8 cellular contexts compared by ENCODE assay signal in genomic region chrX:154516655-154517100, GRCh38. TPM values are rescaled to one million over a fixed set of nuclear protein-coding genes. Genes with fewer than 3 reads are reported as not detected.
DNase-seq lines count a peak whose midpoint lies in the region; ATAC-seq and TF ChIP-seq lines count a peak whose summit lies in the region.

No MANE protein-coding gene starts in this region.

- H3K36me3 ChIP-seq in A673 (ENCODE audit: insufficient read depth, low read length, poor library complexity, severe bottlenecking) = no peaks in the 10 kb centered on the region

- peak overlapping the region; percentile 81 for H3K27ac Mint-ChIP-seq in osteocyte (ENCODE audit: unreplicated experiment)

- H3K4me1 ChIP-seq in A673 (ENCODE audit: insufficient read depth, low read length, poor library complexity, severe bottlenecking) = no peaks in the 10 kb centered on the region

- DNase-seq in A673 (ENCODE audit: low spot score) (no peak), foreskin fibroblast (peak; percentile 38 to 68), osteocyte (ENCODE audit: extremely low spot score, unreplicated experiment) (no peak), 8988T (no peak), NCI-H2171 treated with DMSO at 0.1 percent for 48 hours (lab: John Stamatoyannopoulos, UW) (no peak)

- no TSS peak for BruUV-seq in A673 (replicated peaks; lab: Mats Ljungman, UMichigan)

- TF ChIP-seq CTCF in A673 (conservative IDR thresholded peaks at IDR 0.05; ENCODE audit: low read depth, low read length) (no peak), WI38 (IDR thresholded peaks at IDR 0.05; ENCODE audit: low read depth, low read length) (no peak), foreskin fibroblast (IDR thresholded peaks at IDR 0.05; ENCODE audit: low read depth, low read length) (no peak), osteocyte (IDR thresholded peaks at IDR 0.05) (no peak)

- H3K4me3 Mint-ChIP-seq in osteocyte (ENCODE audit: unreplicated experiment) = peak overlapping the region; percentile 74

- no peaks in the 10 kb centered on the region for H3K27me3 Mint-ChIP-seq in osteocyte (ENCODE audit: unreplicated experiment)

- intact Hi-C loops in A673 (cut with micrococcal nuclease; ENCODE audit: unreplicated experiment) = no loop called here

- H3K4me3 ChIP-seq in A673 (ENCODE audit: low read depth, low read length, poor library complexity, severe bottlenecking) (peak overlapping the region; percentile 71), WI38 (ENCODE audit: low read depth, low read length) (peak overlapping the region; percentile 40), foreskin fibroblast (ENCODE audit: low read depth in 1 of 2, low read length in 2 of 2) (peak overlapping the region; percentile 45 to 56)

- no peaks in the 10 kb centered on the region for H3K27me3 ChIP-seq in A673 (replicated peaks; ENCODE audit: insufficient read depth, low read depth, low read length, poor library complexity)

- H3K27ac ChIP-seq in A673 (ENCODE audit: low read depth, low read length, poor library complexity, severe bottlenecking) = peak overlapping the region; percentile 79

- ATAC-seq in GM19395 (IDR thresholded peaks at IDR 0.05; ENCODE audit: unreplicated experiment) (peak; percentile 23), HG02840 (IDR thresholded peaks at IDR 0.05; ENCODE audit: low FRiP score, unreplicated experiment) (no peak)

- H3K9me3 Mint-ChIP-seq in osteocyte (ENCODE audit: unreplicated experiment) = no peaks in the 10 kb centered on the region

- peaks cover 13% of the 10 kb centered on the region for H3K4me1 Mint-ChIP-seq in osteocyte (ENCODE audit: unreplicated experiment)

- H3K9me3 ChIP-seq in A673 (ENCODE audit: low read depth, low read length, poor library complexity, severe bottlenecking) = no peaks in the 10 kb centered on the region

- H3K36me3 Mint-ChIP-seq in osteocyte (ENCODE audit: unreplicated experiment) = no peaks in the 10 kb centered on the region

- CTCF ChIA-PET in A673 (lab: Charles Lee) = interaction anchor here (0.8 to 1.3 kb wide), 2 partner anchors 10 to 11 kb away, joined by 3 read pairs; no protein-coding TSS in a partner anchor

- POLR2A ChIA-PET in A673 (lab: Charles Lee; ENCODE audit: low non-redundant PET) = no interaction called here

RNA-seq across cellular contexts. Expression of gene FAM3A, which starts 0.6 kb away (rescaled TPM):
- 35.8 and 38.5 TPM in 2 replicates for total RNA-seq in A673 (2021)
- total RNA-seq in osteocyte = 38.2 and 40.4 TPM in 2 replicates

RNA-seq across cellular contexts. Expression of gene SLC10A3, which starts 26.2 kb away (rescaled TPM):
- 8.1 and 9.7 TPM in 2 replicates for total RNA-seq in A673 (2021)
- 20.6 and 22.4 TPM in 2 replicates for total RNA-seq in osteocyte

RNA-seq across cellular contexts. Expression of gene G6PD, which starts 30.0 kb away (rescaled TPM):
- 190 and 203 TPM in 2 replicates for total RNA-seq in A673 (2021)
- 103 and 108 TPM in 2 replicates for total RNA-seq in osteocyte

RNA-seq across cellular contexts. Expression of gene UBL4A, which starts 30.3 kb away (rescaled TPM):
- total RNA-seq in A673 (2021) (30.4 and 31.4 TPM in 2 replicates), osteocyte (17.4 and 18.5 TPM in 2 replicates)

RNA-seq across cellular contexts. Expression of gene IKBKG, which starts 30.7 kb away (rescaled TPM):
- total RNA-seq in A673 (2021) = 28.0 and 30.4 TPM in 2 replicates
- total RNA-seq in osteocyte = 23.6 and 25.0 TPM in 2 replicates

Comparison
In these comparisons a context has a peak if more than half of its experiments do, and no peak if none do; other contexts are left out.
1. DNase-seq: peak in foreskin fibroblast (2 of 2); none in A673 (single experiment), osteocyte (single experiment), 8988T (single experiment) and NCI-H2171 treated with DMSO at 0.1 percent for 48 hours (single experiment).
2. Peak in every context shown above with its lines, with median percentiles within 50 percentile points of each other: H3K4me3 ChIP-seq.